In genomic region chr7:144319547-144319946, GRCh38 we compare ENCODE assay signal across 16 cellular contexts. TPM values are rescaled to one million over a fixed set of nuclear protein-coding genes. Genes with fewer than 3 reads are reported as not detected.
"Had no signal": no experiment of that assay in that cellular context is flagged by ENCODE, and none has a peak within 500 bp of the region (broad histone marks: within the 10 kb centered on the region; RNA-seq: fewer than 3 reads in every experiment).

No MANE protein-coding gene starts in this region.

RNA-seq across cellular contexts. Expression of gene OR2A1, which starts 7.3 kb away (rescaled TPM):
- total RNA-seq: activated naive CD4-positive, alpha-beta T cell treated with anti-CD3 and anti-CD28 coated beads for 36 hours; activated naive CD4-positive, alpha-beta T cell treated with anti-CD3 and anti-CD28 coated beads, Interleukin-2, amount 50 U/mL, for 72 hours; activated naive CD8-positive, alpha-beta T cell treated with anti-CD3 and anti-CD28 coated beads for 36 hours; activated T-cell treated with anti-CD3 and anti-CD28 coated beads, Interleukin-2, amount 50 U/mL, for 4 hours; activated T-cell treated with anti-CD3 and anti-CD28 coated beads, Interleukin-2, amount 50 U/mL, for 72 hours; activated T-helper 1 cell treated with anti-CD3 and anti-CD28 coated beads, Interleukin-12 subunit alpha, Interleukin-12 subunit beta, Interleukin-2, Interleukin-4 antibody, amounts not matched to agents 30 ng/mL and 10 ng/mL and 1 ng/mL, durations not matched to agents 14 hours and 24 hours and 36 hours; activated T-helper 2 cell treated with anti-CD3 and anti-CD28 coated beads, Interferon-gamma antibody, Interleukin-2, Interleukin-4, amounts not matched to agents 10 μg/mL and 5 μg/mL and 100 μg/mL, durations not matched to agents 14 hours and 24 hours and 36 hours; ascending aorta; astrocyte; body of pancreas; bronchial epithelial cell; cardiac muscle cell; cerebellum; chondrocyte had no signal
- polyA plus RNA-seq: cardiac muscle cell had no signal

RNA-seq across cellular contexts. Expression of gene CTAGE8, which starts 50.5 kb away (rescaled TPM):
- total RNA-seq: ascending aorta, cardiac muscle cell, cardiac septum, cerebellum had no signal
- polyA plus RNA-seq: aorta, cardiac muscle cell had no signal

RNA-seq across cellular contexts. Expression of gene OR2A7, which starts 55.0 kb away (rescaled TPM):
- total RNA-seq: cardiac septum had no signal
- polyA plus RNA-seq: cardiac muscle cell had no signal
